In genomic region chr12:92445253-92446081, GRCh38 we compare ENCODE assay signal across 8 cellular contexts.
A peak's percentile ranks its signal among the peaks of the same experiment; 100 is the strongest.
DNase-seq lines count a peak whose midpoint lies in the region; ATAC-seq and TF ChIP-seq lines count a peak whose summit lies in the region.

No MANE protein-coding gene starts in this region.

- TF ChIP-seq CTCF in MM.1S (IDR thresholded peaks at IDR 0.05; ENCODE audit: low read length) = no peak
- TF ChIP-seq CTCF in GM13976 (IDR thresholded peaks at IDR 0.05; ENCODE audit: borderline replicate concordance, control extremely low read depth, extremely low read depth, insufficient read depth, missing control alignments) = no peak

- peaks cover 16% of the 10 kb centered on the region for H3F3A ChIP-seq in MM.1S (ENCODE audit: insufficient read depth, low read length)

- TF ChIP-seq POLR2A in GM15510 (IDR thresholded peaks at IDR 0.05; ENCODE audit: borderline replicate concordance, extremely low read depth, insufficient read length) = peak; percentile 45

- no peaks in the 10 kb centered on the region for H3K9me3 ChIP-seq in MM.1S (replicated peaks; ENCODE audit: insufficient read depth, low read length)

- no peaks in the 10 kb centered on the region for H3K27me3 ChIP-seq in MM.1S (replicated peaks; ENCODE audit: insufficient read depth, low read length)

- peak overlapping the region; percentile 47 for H3K4me2 ChIP-seq in MM.1S (ENCODE audit: low read depth, low read length)

- peaks cover 36% of the 10 kb centered on the region for H3K4me1 ChIP-seq in MM.1S (ENCODE audit: low read length)

- H3K27ac ChIP-seq in MM.1S (ENCODE audit: low read length) = peak overlapping the region; percentile 80

- H3K36me3 ChIP-seq in MM.1S (replicated peaks; ENCODE audit: insufficient read depth, low read length) = no peaks in the 10 kb centered on the region

- H3K79me2 ChIP-seq in MM.1S (ENCODE audit: low read length) = no peaks in the 10 kb centered on the region

- peak overlapping the region; percentile 46 for H3K9ac ChIP-seq in MM.1S (ENCODE audit: low read length)

- H4K20me1 ChIP-seq in MM.1S (ENCODE audit: insufficient read depth, low read length) = no peaks in the 10 kb centered on the region

- peak overlapping the region; percentile 39 for H2AFZ ChIP-seq in MM.1S (ENCODE audit: low read length)

- peak; percentile 86 for ATAC-seq in GM21576 (IDR thresholded peaks at IDR 0.05; ENCODE audit: unreplicated experiment)

- H3K9me2 ChIP-seq in MM.1S (replicated peaks; ENCODE audit: insufficient read depth, low read length) = no peaks in the 10 kb centered on the region

- in situ Hi-C loops in GM13976 (cut with MboI; ENCODE audit: low sequenced_read_pairs, unreplicated experiment) = no loop called here

- H3K4me3 ChIP-seq in MM.1S (ENCODE audit: low read length) = peak overlapping the region; percentile 24; the same call in 1 of the 2 replicates

- DNase-seq in MM.1S (peak; percentile 89), left kidney (ENCODE audit: low read depth, low spot score) (peak; percentile 12), T-helper 2 cell (no peak), GM13976 (ENCODE audit: low spot score) (no peak), NCI-H526 (lab: John Stamatoyannopoulos, UW) (no peak), DMS79 (lab: John Stamatoyannopoulos, UW) (no peak)

Comparison
In these comparisons a context has a peak if more than half of its experiments do, and no peak if none do; other contexts are left out.
1. DNase-seq: peak in MM.1S (single experiment) and left kidney (single experiment); none in T-helper 2 cell (0 of 5), GM13976 (single experiment), NCI-H526 (0 of 2) and DMS79 (single experiment).